Comparison of ENCODE assay signal across 9 cellular contexts in the genomic region with DNA sequence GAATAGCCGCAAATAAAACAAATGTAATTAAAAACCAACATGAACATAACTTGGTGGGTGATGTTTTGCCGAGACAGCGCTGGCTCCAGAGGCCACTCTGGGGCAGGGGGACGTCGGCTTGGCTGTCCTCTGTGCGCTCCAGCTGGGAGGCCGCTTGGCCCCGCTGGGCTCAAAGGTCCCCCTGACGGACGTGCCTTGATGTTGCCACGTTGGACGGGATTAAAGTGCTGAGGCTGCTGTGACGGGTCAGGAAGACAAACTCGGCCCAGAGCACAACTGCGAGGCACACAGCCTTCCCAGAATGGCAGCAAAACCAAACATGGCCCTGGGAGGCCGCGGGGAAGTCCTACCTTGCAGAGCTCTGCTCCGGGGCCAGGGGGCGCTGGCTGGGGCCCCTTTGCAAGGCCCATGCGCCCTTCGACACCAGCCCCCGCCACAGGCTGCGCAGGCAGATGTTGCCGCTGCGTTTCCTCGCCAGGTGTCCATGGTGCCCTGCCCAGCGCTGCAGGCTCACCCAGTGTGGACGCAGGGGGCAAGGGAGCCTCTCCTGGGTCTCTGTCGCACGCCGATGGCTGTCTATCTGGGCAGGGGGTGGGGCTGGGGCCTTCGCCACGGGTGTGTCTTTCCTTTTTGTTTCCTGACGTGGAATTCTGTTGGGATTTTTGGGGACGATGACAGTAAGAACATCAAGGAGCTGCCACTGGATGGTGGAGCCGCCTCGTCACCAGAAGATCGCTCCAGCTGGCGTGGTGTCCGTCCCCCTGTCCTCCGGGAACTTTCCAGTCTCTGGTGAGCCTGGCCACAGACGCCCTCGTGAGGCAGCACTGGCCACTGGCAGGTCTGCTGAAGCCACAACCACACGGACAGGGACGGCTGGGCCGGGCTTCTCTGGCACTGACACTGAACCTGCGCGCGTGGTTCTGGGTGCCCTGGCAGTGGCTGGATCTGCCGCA.
A peak's percentile ranks its signal among the peaks of the same experiment; 100 is the strongest.
DNase-seq lines count a peak whose midpoint lies in the region; ATAC-seq and TF ChIP-seq lines count a peak whose summit lies in the region.
"Had no signal": no experiment of that assay in that cellular context is flagged by ENCODE, and none has a peak within 500 bp of the region (broad histone marks: within the 10 kb centered on the region; RNA-seq: fewer than 3 reads in every experiment).

No MANE protein-coding gene starts in this region.

- intact Hi-C loops in activated CD4-positive, alpha-beta T cell treated with anti-CD3 and anti-CD28 coated beads, Interleukin-2, amount 10 ng/mL, durations not matched to agents 24 days and 14 days (cut with micrococcal nuclease): no loop called here
- intact Hi-C loops in dorsolateral prefrontal cortex (cut with DNase I) (loop anchor here (5.0 to 10.0 kb wide), 4 partner anchors 94 to 394 kb away; no protein-coding TSS in a partner anchor), right lobe of liver (cut with DNase I) (loop anchor here (5.0 to 10.0 kb wide), 2 partner anchors 277 to 284 kb away; no protein-coding TSS in a partner anchor)

- H3K4me3 ChIP-seq in RWPE2 (ENCODE audit: severe bottlenecking) (peak overlapping the region; percentile 30), dorsolateral prefrontal cortex (peak overlapping the region in 51 of 59 donors; percentile 5 to 68 (median 45)), right lobe of liver (peak overlapping the region; percentile 14 to 46 (median 42))

- TF ChIP-seq CTCF in RWPE2 (IDR thresholded peaks at IDR 0.05; ENCODE audit: poor library complexity, severe bottlenecking) (peak; percentile 78), dorsolateral prefrontal cortex (IDR thresholded peaks at IDR 0.05 in 54 of 56, conservative IDR thresholded peaks at IDR 0.05 in 2 of 56; ENCODE audit: low read depth in 1 of 56, partially characterized antibody in 56 of 56) (peak in 49 of 56 donors; percentile 32 to 86 (median 67)), right lobe of liver (IDR thresholded peaks at IDR 0.05) (peak; percentile 40 to 79 (median 61))

- H3K9me3 Mint-ChIP-seq in activated CD4-positive, alpha-beta T cell treated with anti-CD3 and anti-CD28 coated beads, Interleukin-2, amount 10 ng/mL, durations not matched to agents 7 days and 5 days: no peaks in the 10 kb centered on the region
- no peaks in the 10 kb centered on the region for H3K9me3 Mint-ChIP-seq in activated CD4-positive, alpha-beta T cell treated with anti-CD3 and anti-CD28 coated beads, Interleukin-2, amount 10 ng/mL, durations not matched to agents 24 days and 14 days
- H3K9me3 Mint-ChIP-seq: activated naive CD4-positive, alpha-beta T cell treated with anti-CD3 and anti-CD28 coated beads, Interleukin-2, amount 50 U/mL, for 24 hours had no signal

- peak overlapping the region; percentile 10 for H3K4me3 Mint-ChIP-seq in activated CD4-positive, alpha-beta T cell treated with anti-CD3 and anti-CD28 coated beads, Interleukin-2, amount 10 ng/mL, durations not matched to agents 7 days and 5 days
- H3K4me3 Mint-ChIP-seq in activated CD4-positive, alpha-beta T cell treated with anti-CD3 and anti-CD28 coated beads, Interleukin-2, amount 10 ng/mL, durations not matched to agents 24 days and 14 days: no peak overlapping the region
- H3K4me3 Mint-ChIP-seq: activated naive CD4-positive, alpha-beta T cell treated with anti-CD3 and anti-CD28 coated beads, Interleukin-2, amount 50 U/mL, for 24 hours had no signal

- TF ChIP-seq POLR2A in right lobe of liver (IDR thresholded peaks at IDR 0.05): no peak

- no peaks in the 10 kb centered on the region for H3K36me3 ChIP-seq in RWPE2 (ENCODE audit: low read depth)
- no peaks in the 10 kb centered on the region for H3K36me3 ChIP-seq in right lobe of liver

- 22% methylated on average over 12 of the region's 50 CpGs for WGBS in right lobe of liver (ENCODE audit: insufficient coverage, low coverage, low lambda C conversion rate, missing lambda C conversion rate)

- H3K27ac ChIP-seq in RWPE2 (ENCODE audit: poor library complexity, severe bottlenecking) (no peak overlapping the region), dorsolateral prefrontal cortex (peak overlapping the region in 13 of 59 donors; percentile 2 to 61 (median 36)), right lobe of liver (peak overlapping the region in 1 of 3 donors; percentile 44)

- ATAC-seq in RWPE2 (ENCODE audit: low read depth) (peak; percentile 85), right lobe of liver (peak; percentile 88 to 97 (median 91)), HG03460 (IDR thresholded peaks at IDR 0.05; ENCODE audit: unreplicated experiment) (no peak)

- no peak overlapping the region for H3K27ac Mint-ChIP-seq in activated CD4-positive, alpha-beta T cell treated with anti-CD3 and anti-CD28 coated beads, Interleukin-2, amount 10 ng/mL, durations not matched to agents 7 days and 5 days
- no peak overlapping the region for H3K27ac Mint-ChIP-seq in activated CD4-positive, alpha-beta T cell treated with anti-CD3 and anti-CD28 coated beads, Interleukin-2, amount 10 ng/mL, durations not matched to agents 24 days and 14 days
- H3K27ac Mint-ChIP-seq: activated naive CD4-positive, alpha-beta T cell treated with anti-CD3 and anti-CD28 coated beads, Interleukin-2, amount 50 U/mL, for 24 hours had no signal

- H3K27me3 ChIP-seq in RWPE2 (ENCODE audit: insufficient read depth, poor library complexity, severe bottlenecking) (no peaks in the 10 kb centered on the region), dorsolateral prefrontal cortex (no peaks in the 10 kb centered on the region), right lobe of liver (no peaks in the 10 kb centered on the region)

- CTCF ChIA-PET in activated CD4-positive, alpha-beta T cell treated with anti-CD3 and anti-CD28 coated beads, Interleukin-2, amount 10 ng/mL, durations not matched to agents 7 days and 5 days (lab: Charles Lee): interaction anchor here (0.6 kb wide), 1 partner anchor 193 kb away, joined by 3 read pairs; no protein-coding TSS in a partner anchor

- POLR2A ChIA-PET in activated CD4-positive, alpha-beta T cell treated with anti-CD3 and anti-CD28 coated beads, Interleukin-2, amount 10 ng/mL, durations not matched to agents 7 days and 5 days (lab: Charles Lee): no interaction called here

- H3K4me1 ChIP-seq in RWPE2 (ENCODE audit: insufficient read depth, poor library complexity, severe bottlenecking): no peaks in the 10 kb centered on the region
- peaks cover 0 to 8% (median 0%) of the 10 kb centered on the region in 4 donors for H3K4me1 ChIP-seq in right lobe of liver

- no peaks in the 10 kb centered on the region for H3K9me3 ChIP-seq in RWPE2 (ENCODE audit: severe bottlenecking)
- H3K9me3 ChIP-seq in right lobe of liver: no peaks in the 10 kb centered on the region

- H3K27me3 Mint-ChIP-seq in activated CD4-positive, alpha-beta T cell treated with anti-CD3 and anti-CD28 coated beads, Interleukin-2, amount 10 ng/mL, durations not matched to agents 7 days and 5 days: peaks cover 1% of the 10 kb centered on the region
- peaks cover 2% of the 10 kb centered on the region for H3K27me3 Mint-ChIP-seq in activated CD4-positive, alpha-beta T cell treated with anti-CD3 and anti-CD28 coated beads, Interleukin-2, amount 10 ng/mL, durations not matched to agents 24 days and 14 days

- peak; percentile 24 for DNase-seq in activated CD4-positive, alpha-beta T cell treated with anti-CD3 and anti-CD28 coated beads, Interleukin-2, amount 10 ng/mL, durations not matched to agents 7 days and 5 days
- no peak for DNase-seq in activated CD4-positive, alpha-beta T cell treated with anti-CD3 and anti-CD28 coated beads, Interleukin-2, amount 10 ng/mL, durations not matched to agents 24 days and 14 days
- no peak for DNase-seq in RWPE2 (ENCODE audit: low spot score)
- DNase-seq in dorsolateral prefrontal cortex: peak; percentile 74 to 89 (median 88)
- DNase-seq in right lobe of liver: peak; percentile 41 to 84 (median 79)
- peak; percentile 52 for DNase-seq in stimulated activated CD8-positive, alpha-beta memory T cell treated with anti-CD3 and anti-CD28 coated beads, Interleukin-4, amount 100 ng/mL, for 48 hours
- DNase-seq in effector CD8-positive, alpha-beta T cell (lab: John Stamatoyannopoulos, UW): no peak

- H3K4me1 Mint-ChIP-seq in activated CD4-positive, alpha-beta T cell treated with anti-CD3 and anti-CD28 coated beads, Interleukin-2, amount 10 ng/mL, durations not matched to agents 7 days and 5 days: no peaks in the 10 kb centered on the region
- H3K4me1 Mint-ChIP-seq in activated CD4-positive, alpha-beta T cell treated with anti-CD3 and anti-CD28 coated beads, Interleukin-2, amount 10 ng/mL, durations not matched to agents 24 days and 14 days: no peaks in the 10 kb centered on the region
- H3K4me1 Mint-ChIP-seq: activated naive CD4-positive, alpha-beta T cell treated with anti-CD3 and anti-CD28 coated beads, Interleukin-2, amount 50 U/mL, for 24 hours had no signal

- no peaks in the 10 kb centered on the region for H3K36me3 Mint-ChIP-seq in activated CD4-positive, alpha-beta T cell treated with anti-CD3 and anti-CD28 coated beads, Interleukin-2, amount 10 ng/mL, durations not matched to agents 7 days and 5 days (ENCODE audit: low read depth)
- H3K36me3 Mint-ChIP-seq in activated CD4-positive, alpha-beta T cell treated with anti-CD3 and anti-CD28 coated beads, Interleukin-2, amount 10 ng/mL, durations not matched to agents 24 days and 14 days (ENCODE audit: low read depth): no peaks in the 10 kb centered on the region
- H3K36me3 Mint-ChIP-seq: activated naive CD4-positive, alpha-beta T cell treated with anti-CD3 and anti-CD28 coated beads, Interleukin-2, amount 50 U/mL, for 24 hours had no signal

Comparison
In these comparisons a context has a peak if more than half of its experiments do, and no peak if none do; other contexts are left out.
1. DNase-seq: peak in activated CD4-positive, alpha-beta T cell treated with anti-CD3 and anti-CD28 coated beads, Interleukin-2, amount 10 ng/mL, durations not matched to agents 7 days and 5 days (single experiment), dorsolateral prefrontal cortex (10 of 10), right lobe of liver (3 of 3) and stimulated activated CD8-positive, alpha-beta memory T cell treated with anti-CD3 and anti-CD28 coated beads, Interleukin-4, amount 100 ng/mL, for 48 hours (single experiment); none in activated CD4-positive, alpha-beta T cell treated with anti-CD3 and anti-CD28 coated beads, Interleukin-2, amount 10 ng/mL, durations not matched to agents 24 days and 14 days (single experiment), RWPE2 (single experiment) and effector CD8-positive, alpha-beta T cell (single experiment).
2. Peak in every context shown above with its lines, with median percentiles within 50 percentile points of each other: H3K4me3 ChIP-seq and CTCF ChIP-seq.